Comparison of ENCODE assay signal across 17 cellular contexts in the genomic region with DNA sequence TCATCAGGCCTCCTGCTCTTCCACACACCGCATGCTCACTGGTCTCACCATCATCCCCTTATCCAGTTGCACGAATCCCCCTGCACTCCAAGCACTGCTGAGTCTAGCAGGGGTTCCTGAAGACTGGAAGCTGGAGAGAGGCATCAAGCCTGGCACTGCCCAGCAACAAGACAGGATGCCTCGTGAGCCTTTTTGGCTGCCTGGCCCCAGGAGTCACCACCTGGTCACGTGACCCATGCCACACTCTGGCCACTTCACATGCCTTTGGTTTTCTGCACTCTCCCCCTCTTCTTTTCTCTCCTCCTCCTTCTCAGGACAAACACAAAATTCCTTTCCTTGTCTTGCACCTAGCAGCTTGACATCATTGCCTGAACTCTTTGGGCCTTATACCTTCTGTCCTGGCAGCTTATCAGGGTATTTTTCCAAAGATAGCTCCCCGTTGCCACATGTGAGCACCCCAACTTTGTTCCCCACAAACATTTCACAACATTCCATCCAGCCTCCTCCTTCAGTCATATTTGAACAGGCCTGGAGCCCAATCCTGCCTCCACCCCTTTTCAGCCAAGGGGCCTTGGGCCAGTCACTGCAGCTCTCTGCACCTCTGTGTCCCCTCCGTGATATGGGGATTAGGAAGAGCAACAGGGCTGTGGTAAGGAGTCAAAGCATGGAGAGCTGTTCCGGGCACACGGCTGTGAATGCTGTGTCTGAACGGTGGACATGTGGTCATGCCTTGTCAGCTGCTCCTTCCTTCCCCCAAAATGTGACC. TPM values are rescaled to one million over a fixed set of nuclear protein-coding genes. Genes with fewer than 3 reads are reported as not detected.
DNase-seq lines count a peak whose midpoint lies in the region; ATAC-seq and TF ChIP-seq lines count a peak whose summit lies in the region.
"Had no signal": no experiment of that assay in that cellular context is flagged by ENCODE, and none has a peak within 500 bp of the region (broad histone marks: within the 10 kb centered on the region; RNA-seq: fewer than 3 reads in every experiment).

No MANE protein-coding gene starts in this region.

- H3K23ac ChIP-seq in H9 (ENCODE audit: insufficient read length, low read depth, low read length): no peak overlapping the region

- DNase-seq in natural killer cell: no peak
- no peak for DNase-seq in natural killer cell treated with Interleukin-12 subunit alpha and Interleukin-12 subunit beta and Interleukin-15 and Interleukin-18, amount 100 ng/mL, for 72 hours (ENCODE audit: low spot score)
- DNase-seq in right lobe of liver: no peak
- DNase-seq in upper lobe of right lung: peak; percentile 82
- no peak for DNase-seq in H9
- no peak for DNase-seq in erythroblast (lab: John Stamatoyannopoulos, UW)
- DNase-seq: activated CD8-positive, alpha-beta T cell treated with anti-CD3 and anti-CD28 coated beads, Interleukin-2, amount 10 ng/mL, durations not matched to agents 7 days and 5 days; endodermal cell; GDM1; NCI-H774; PC-9; retina; stomach had no signal

- H3T11ph ChIP-seq in H9 (ENCODE audit: low read length): no peak overlapping the region

- H3K4me1 ChIP-seq in right lobe of liver (peaks cover 0 to 26% (median 3%) of the 10 kb centered on the region in 4 donors), upper lobe of right lung (peaks cover 28% of the 10 kb centered on the region), H9 (ENCODE audit: insufficient read depth, low read length) (peaks cover 2% of the 10 kb centered on the region; the same call in 1 of the 2 replicates)

- no peak overlapping the region for H4K8ac ChIP-seq in H9 (replicated peaks; ENCODE audit: insufficient read length, low read depth, low read length)

- no peak overlapping the region for H2BK15ac ChIP-seq in H9 (ENCODE audit: low read depth, low read length)

- H2BK5ac ChIP-seq in H9 (ENCODE audit: insufficient read length, low read length): no peak overlapping the region

- H3K36me3 Mint-ChIP-seq in natural killer cell (no peaks in the 10 kb centered on the region), H9 (ENCODE audit: insufficient read depth in 1 of 3, low read depth in 3 of 3) (peaks cover 2 to 7% (median 5%) of the 10 kb centered on the region in 3 experiments; a peak in 4 of 7 replicates)
- no peaks in the 10 kb centered on the region for H3K36me3 Mint-ChIP-seq in natural killer cell treated with Interleukin-12 subunit alpha and Interleukin-12 subunit beta and Interleukin-15 and Interleukin-18, amount 100 ng/mL, for 72 hours

- H3K36me3 ChIP-seq in right lobe of liver (no peaks in the 10 kb centered on the region), upper lobe of right lung (no peaks in the 10 kb centered on the region)
- H3K36me3 ChIP-seq: HAP-1, stomach had no signal

- no peak overlapping the region for H3K4me3 ChIP-seq in right lobe of liver
- H3K4me3 ChIP-seq in upper lobe of right lung: no peak overlapping the region
- H3K4me3 ChIP-seq: HAP-1, PC-9, stomach had no signal

- H3K9me3 Mint-ChIP-seq in natural killer cell (no peaks in the 10 kb centered on the region), H9 (peaks cover 3% of the 10 kb centered on the region in 2 experiments; a peak in 3 of 5 replicates)
- H3K9me3 Mint-ChIP-seq in natural killer cell treated with Interleukin-12 subunit alpha and Interleukin-12 subunit beta and Interleukin-15 and Interleukin-18, amount 100 ng/mL, for 72 hours: no peaks in the 10 kb centered on the region
- H3K9me3 Mint-ChIP-seq: activated T-helper 17 cell treated with anti-CD3 and anti-CD28 coated beads, Interleukin-2, amount 50 U/mL, for 72 hours; endodermal cell had no signal

- no peak for ATAC-seq in natural killer cell
- no peak for ATAC-seq in natural killer cell treated with Interleukin-12 subunit alpha and Interleukin-12 subunit beta and Interleukin-15 and Interleukin-18, amount 100 ng/mL, for 72 hours
- ATAC-seq in right lobe of liver: no peak
- peak; percentile 9 for ATAC-seq in upper lobe of right lung
- no peak for ATAC-seq in GM21717 (IDR thresholded peaks at IDR 0.05; ENCODE audit: unreplicated experiment)
- ATAC-seq: activated CD8-positive, alpha-beta T cell treated with anti-CD3 and anti-CD28 coated beads, Interleukin-2, amount 10 ng/mL, durations not matched to agents 7 days and 5 days; activated T-helper 17 cell treated with anti-CD3 and anti-CD28 coated beads, Interleukin-2, amount 50 U/mL, for 72 hours had no signal

- peaks cover 0 to 3% of the 10 kb centered on the region in 2 donors for H3K27me3 Mint-ChIP-seq in natural killer cell (ENCODE audit: low read depth in 2 of 2)
- no peaks in the 10 kb centered on the region for H3K27me3 Mint-ChIP-seq in natural killer cell treated with Interleukin-12 subunit alpha and Interleukin-12 subunit beta and Interleukin-15 and Interleukin-18, amount 100 ng/mL, for 72 hours
- peaks cover 9% of the 10 kb centered on the region for H3K27me3 Mint-ChIP-seq in H9 (ENCODE audit: low read depth)
- H3K27me3 Mint-ChIP-seq: activated T-helper 17 cell treated with anti-CD3 and anti-CD28 coated beads, Interleukin-2, amount 50 U/mL, for 72 hours had no signal

- H3K23me2 ChIP-seq in H9 (ENCODE audit: insufficient read length, low read depth, low read length, poor library complexity, severe bottlenecking): peaks cover 9% of the 10 kb centered on the region

- H3K14ac ChIP-seq in H9 (ENCODE audit: insufficient read depth, low read length): no peak overlapping the region

- no peaks in the 10 kb centered on the region for H4K20me1 ChIP-seq in H9 (ENCODE audit: control insufficient read depth, insufficient read depth, insufficient read length)

- H4K91ac ChIP-seq in H9 (ENCODE audit: insufficient read length, low read depth, low read length): no peak overlapping the region

- H2BK120ac ChIP-seq in H9 (ENCODE audit: low read depth, low read length, poor library complexity, severe bottlenecking): no peak overlapping the region

- H3K79me2 ChIP-seq in H9 (ENCODE audit: insufficient read depth, low read length): peaks cover 10% of the 10 kb centered on the region; the same call in 1 of the 2 replicates

- WGBS in right lobe of liver (ENCODE audit: insufficient coverage, low coverage, low lambda C conversion rate, missing lambda C conversion rate): 43% methylated on average over 7 of the region's 9 CpGs
- WGBS in H9 (ENCODE audit: extremely low coverage, insufficient read length, low lambda C conversion rate): no CpG with 5 or more reads among the region's 9 CpGs

- H3K18ac ChIP-seq in H9 (ENCODE audit: insufficient read length, low read depth, low read length): no peak overlapping the region

- H3K56ac ChIP-seq in H9 (ENCODE audit: insufficient read length, low read depth, low read length): no peak overlapping the region

- H2AK5ac ChIP-seq in H9 (ENCODE audit: insufficient read length, low read length): no peak overlapping the region

- H3K4me1 Mint-ChIP-seq in natural killer cell (peaks cover 24 to 28% of the 10 kb centered on the region in 2 donors), H9 (peaks cover 15 to 17% of the 10 kb centered on the region in 2 experiments)
- H3K4me1 Mint-ChIP-seq in natural killer cell treated with Interleukin-12 subunit alpha and Interleukin-12 subunit beta and Interleukin-15 and Interleukin-18, amount 100 ng/mL, for 72 hours (ENCODE audit: low read depth in 2 of 2): peaks cover 14 to 23% of the 10 kb centered on the region in 2 donors

- no peak overlapping the region for H3K4ac ChIP-seq in H9 (ENCODE audit: low read depth, low read length)

- no peak overlapping the region for H3K9ac ChIP-seq in H9 (ENCODE audit: extremely low read depth, insufficient read length, low read length)

- TF ChIP-seq POLR2A in right lobe of liver (IDR thresholded peaks at IDR 0.05): no peak
- TF ChIP-seq POLR2A in erythroblast (IDR thresholded peaks at IDR 0.05; ENCODE audit: low read length): no peak

- H3K27me3 ChIP-seq in right lobe of liver (no peaks in the 10 kb centered on the region), upper lobe of right lung (no peaks in the 10 kb centered on the region), H9 (ENCODE audit: insufficient read depth, low read length) (no peaks in the 10 kb centered on the region)
- H3K27me3 ChIP-seq: stomach had no signal

- H3K27ac Mint-ChIP-seq in natural killer cell (no peak overlapping the region), H9 (no peak overlapping the region)
- no peak overlapping the region for H3K27ac Mint-ChIP-seq in natural killer cell treated with Interleukin-12 subunit alpha and Interleukin-12 subunit beta and Interleukin-15 and Interleukin-18, amount 100 ng/mL, for 72 hours
- H3K27ac Mint-ChIP-seq: activated CD8-positive, alpha-beta T cell treated with anti-CD3 and anti-CD28 coated beads, Interleukin-2, amount 10 ng/mL, durations not matched to agents 7 days and 5 days; activated T-helper 17 cell treated with anti-CD3 and anti-CD28 coated beads, Interleukin-2, amount 50 U/mL, for 72 hours; endodermal cell had no signal

- peak overlapping the region; percentile 35 for H3K4me3 Mint-ChIP-seq in natural killer cell
- H3K4me3 Mint-ChIP-seq in natural killer cell treated with Interleukin-12 subunit alpha and Interleukin-12 subunit beta and Interleukin-15 and Interleukin-18, amount 100 ng/mL, for 72 hours: no peak overlapping the region
- H3K4me3 Mint-ChIP-seq in H9: no peak overlapping the region
- H3K4me3 Mint-ChIP-seq: activated CD8-positive, alpha-beta T cell treated with anti-CD3 and anti-CD28 coated beads, Interleukin-2, amount 10 ng/mL, durations not matched to agents 7 days and 5 days; activated T-helper 17 cell treated with anti-CD3 and anti-CD28 coated beads, Interleukin-2, amount 50 U/mL, for 72 hours; endodermal cell had no signal

- no peak for TF ChIP-seq CTCF in natural killer cell (IDR thresholded peaks at IDR 0.05)
- TF ChIP-seq CTCF in VCaP (conservative IDR thresholded peaks at IDR 0.05): no peak
- no peak for TF ChIP-seq CTCF in right lobe of liver (IDR thresholded peaks at IDR 0.05)
- no peak for TF ChIP-seq CTCF in upper lobe of right lung (IDR thresholded peaks at IDR 0.05)
- no peak for TF ChIP-seq CTCF in H9 (conservative IDR thresholded peaks at IDR 0.05)

- H4K5ac ChIP-seq in H9 (ENCODE audit: insufficient read length, low read depth, low read length): no peak overlapping the region

- peak overlapping the region; percentile 83 for H3K27ac ChIP-seq in VCaP
- peak overlapping the region in 2 of 3 donors; percentile 8 to 76 for H3K27ac ChIP-seq in right lobe of liver
- H3K27ac ChIP-seq in upper lobe of right lung: peak overlapping the region; percentile 30
- H3K27ac ChIP-seq in H9 (ENCODE audit: insufficient read length, low read depth, low read length): no peak overlapping the region
- H3K27ac ChIP-seq: PC-9 had no signal

- no peak overlapping the region for H3K4me2 ChIP-seq in H9 (ENCODE audit: insufficient read depth, insufficient read length, low read length)
- H3K4me2 ChIP-seq: PC-9 had no signal

- H2BK12ac ChIP-seq in H9 (ENCODE audit: insufficient read length, low read depth, low read length): no peak overlapping the region

- H2AFZ ChIP-seq in H9 (ENCODE audit: low read length): no peak overlapping the region
- H2AFZ ChIP-seq: PC-9 had no signal

- no peak overlapping the region for H2BK20ac ChIP-seq in H9 (ENCODE audit: low read depth, low read length, poor library complexity, severe bottlenecking)

- no peaks in the 10 kb centered on the region for H3K79me1 ChIP-seq in H9 (ENCODE audit: insufficient read depth, low read depth, low read length, poor library complexity, severe bottlenecking)

- H3K9me3 ChIP-seq in right lobe of liver (no peaks in the 10 kb centered on the region), upper lobe of right lung (no peaks in the 10 kb centered on the region), H9 (ENCODE audit: control insufficient read depth, low read depth, low read length) (no peaks in the 10 kb centered on the region)
- H3K9me3 ChIP-seq: HAP-1, stomach had no signal

- intact Hi-C loops in natural killer cell (cut with micrococcal nuclease) (loop anchor here (10.0 kb wide), 2 partner anchors 123 to 153 kb away; no protein-coding TSS in a partner anchor), right lobe of liver (cut with DNase I) (no loop called here), upper lobe of right lung (cut with DNase I) (no loop called here)

RNA-seq across cellular contexts. Expression of a gene that starts 2.8 kb away (rescaled TPM):
- total RNA-seq in natural killer cell (10 to 100 TPM; 37.1 to 48.5 (median 47.6) TPM), right lobe of liver (10 to 100 TPM; 21.4 to 67.0 (median 47.1) TPM), upper lobe of right lung (128 TPM), H9 (2021) (62.3 and 63.9 TPM in 2 replicates)
- total RNA-seq in natural killer cell treated with Interleukin-12 subunit alpha and Interleukin-12 subunit beta and Interleukin-15 and Interleukin-18, amount 100 ng/mL, for 72 hours: 10 to 100 TPM; 34.5 to 64.0 TPM
